In genomic region chr6:157034433-157035230, GRCh38 we compare ENCODE assay signal across 1 cellular context.
A peak's percentile ranks its signal among the peaks of the same experiment; 100 is the strongest.
TF ChIP-seq lines count a peak whose summit lies in the region.

No MANE protein-coding gene starts in this region.

TF ChIP-seq in GM12878, 131 proteins besides CTCF, POLR2A, EP300 and RAD21 (continued from another document):
- TF ChIP-seq RELB (IDR thresholded peaks at IDR 0.05; ENCODE audit: low read depth): no peak
- no peak for TF ChIP-seq TARDBP (IDR thresholded peaks at IDR 0.05; ENCODE audit: borderline replicate concordance)
- peak; percentile 56; the same call in 1 of the 2 replicates for TF ChIP-seq SMC3 (IDR thresholded peaks at IDR 0.05; ENCODE audit: borderline replicate concordance, low read length)
- no peak for TF ChIP-seq GABPA (IDR thresholded peaks at IDR 0.05; ENCODE audit: low read depth)
- TF ChIP-seq HDAC6 (IDR thresholded peaks at IDR 0.05; ENCODE audit: unreplicated experiment): no peak
- no peak for TF ChIP-seq TCF12 (IDR thresholded peaks at IDR 0.05; ENCODE audit: low read depth, low read length)
